ENCODE assay signal across 8 cellular contexts in genomic region chr7:93117327-93117726, GRCh38. TPM values are rescaled to one million over a fixed set of nuclear protein-coding genes. Genes with fewer than 3 reads are reported as not detected.
A peak's percentile ranks its signal among the peaks of the same experiment; 100 is the strongest.
DNase-seq lines count a peak whose midpoint lies in the region; ATAC-seq and TF ChIP-seq lines count a peak whose summit lies in the region.

No MANE protein-coding gene starts in this region.

- no peak overlapping the region for H3K4me3 Mint-ChIP-seq in endodermal cell

- no peaks in the 10 kb centered on the region for H3K36me3 Mint-ChIP-seq in endodermal cell (ENCODE audit: low read depth)

- peak overlapping the region; percentile 77 for H3K9ac ChIP-seq in skeletal muscle satellite cell (ENCODE audit: low read depth, low read length)
- no peak overlapping the region for H3K9ac ChIP-seq in endodermal cell (ENCODE audit: extremely low read depth, low read length, poor library complexity, severe bottlenecking)

- peak; percentile 4 for DNase-seq in NCI-H748 treated with DMSO at 0.1 percent for 48 hours (lab: John Stamatoyannopoulos, UW)
- no peak for DNase-seq in epithelial cell of esophagus (ENCODE audit: low read depth)
- DNase-seq in NCI-H446 (lab: John Stamatoyannopoulos, UW), result no peak
- no peak for DNase-seq in endodermal cell
- no peak for DNase-seq in stimulated activated CD4-positive, alpha-beta T cell treated with anti-CD3 and anti-CD28 coated beads, Interleukin-1b, Interleukin-23, amount 100 ng/mL, for 48 hours

- ATAC-seq in GM18858 (IDR thresholded peaks at IDR 0.05; ENCODE audit: unreplicated experiment) (peak; percentile 3), GM18520 (IDR thresholded peaks at IDR 0.05; ENCODE audit: unreplicated experiment) (no peak)

- no peaks in the 10 kb centered on the region for H3K9me3 ChIP-seq in skeletal muscle satellite cell (replicated peaks; ENCODE audit: low read length)
- H3K9me3 ChIP-seq in endodermal cell (ENCODE audit: control insufficient read depth, low read length), result no peaks in the 10 kb centered on the region

- 86% methylated on average over 1 of the region's 1 CpG; no CpG with 5 or more reads in 1 of the 2 experiments for WGBS in endodermal cell (ENCODE audit: insufficient coverage in 1 of 2, insufficient read length in 1 of 2), 2 experiments

- H3K27me3 ChIP-seq in skeletal muscle satellite cell (ENCODE audit: control insufficient read depth, insufficient read depth, low read length) (no peaks in the 10 kb centered on the region), endodermal cell (ENCODE audit: control insufficient read depth, insufficient read depth, low read length, poor library complexity, severe bottlenecking) (no peaks in the 10 kb centered on the region)

- peaks cover 5% of the 10 kb centered on the region for H3K4me1 Mint-ChIP-seq in endodermal cell

- H3K27me3 Mint-ChIP-seq in endodermal cell (ENCODE audit: insufficient read depth), result peaks cover 18% of the 10 kb centered on the region

- H3K4me1 ChIP-seq in skeletal muscle satellite cell (ENCODE audit: control insufficient read depth, insufficient read depth, low read length) (peaks cover 38% of the 10 kb centered on the region), endodermal cell (ENCODE audit: control insufficient read depth, insufficient read depth, low read length) (no peaks in the 10 kb centered on the region)

- no peaks in the 10 kb centered on the region for H3K36me3 ChIP-seq in skeletal muscle satellite cell (ENCODE audit: insufficient read depth, low read length)
- H3K36me3 ChIP-seq in endodermal cell (ENCODE audit: control insufficient read depth, insufficient read depth, low read length), result no peaks in the 10 kb centered on the region

- peak overlapping the region; percentile 52 for H3K4me3 ChIP-seq in epithelial cell of esophagus (ENCODE audit: low read length)
- H3K4me3 ChIP-seq in skeletal muscle satellite cell (ENCODE audit: low read length), result peak overlapping the region; percentile 71
- H3K4me3 ChIP-seq in endodermal cell (ENCODE audit: low read length), result no peak overlapping the region

- TF ChIP-seq CTCF in epithelial cell of esophagus (IDR thresholded peaks at IDR 0.05; ENCODE audit: insufficient read depth, low read depth, low read length, missing control alignments) (no peak), endodermal cell (conservative IDR thresholded peaks at IDR 0.05) (no peak)

- H3K27ac Mint-ChIP-seq in endodermal cell, result no peak overlapping the region

- no peak overlapping the region for H3K27ac ChIP-seq in endodermal cell (ENCODE audit: low read depth, low read length)

- H3K9me3 Mint-ChIP-seq in endodermal cell, result no peaks in the 10 kb centered on the region

- peak overlapping the region; percentile 74 for H3K4me2 ChIP-seq in skeletal muscle satellite cell (ENCODE audit: low read length)

RNA-seq across cellular contexts. Expression of gene SAMD9, which starts 0.5 kb away (rescaled TPM):
- total RNA-seq in skeletal muscle satellite cell (2012; rRNA removed), result 15.0 and 19.0 TPM in 2 replicates
- total RNA-seq in endodermal cell, result not detected
- polyA plus RNA-seq in endodermal cell (2013, experiment 1 of 2), result not detected
- not detected for polyA plus RNA-seq in endodermal cell (2013, experiment 2 of 2)

RNA-seq across cellular contexts. Expression of gene SAMD9L, which starts 30.9 kb away (rescaled TPM):
- total RNA-seq in skeletal muscle satellite cell (2012; rRNA removed), result 7.4 and 10.5 TPM in 2 replicates
- total RNA-seq in endodermal cell, result not detected
- polyA plus RNA-seq in endodermal cell (2013, experiment 1 of 2), result not detected
- polyA plus RNA-seq in endodermal cell (2013, experiment 2 of 2), result not detected
